Comparison of ENCODE assay signal across 17 cellular contexts in the genomic region with DNA sequence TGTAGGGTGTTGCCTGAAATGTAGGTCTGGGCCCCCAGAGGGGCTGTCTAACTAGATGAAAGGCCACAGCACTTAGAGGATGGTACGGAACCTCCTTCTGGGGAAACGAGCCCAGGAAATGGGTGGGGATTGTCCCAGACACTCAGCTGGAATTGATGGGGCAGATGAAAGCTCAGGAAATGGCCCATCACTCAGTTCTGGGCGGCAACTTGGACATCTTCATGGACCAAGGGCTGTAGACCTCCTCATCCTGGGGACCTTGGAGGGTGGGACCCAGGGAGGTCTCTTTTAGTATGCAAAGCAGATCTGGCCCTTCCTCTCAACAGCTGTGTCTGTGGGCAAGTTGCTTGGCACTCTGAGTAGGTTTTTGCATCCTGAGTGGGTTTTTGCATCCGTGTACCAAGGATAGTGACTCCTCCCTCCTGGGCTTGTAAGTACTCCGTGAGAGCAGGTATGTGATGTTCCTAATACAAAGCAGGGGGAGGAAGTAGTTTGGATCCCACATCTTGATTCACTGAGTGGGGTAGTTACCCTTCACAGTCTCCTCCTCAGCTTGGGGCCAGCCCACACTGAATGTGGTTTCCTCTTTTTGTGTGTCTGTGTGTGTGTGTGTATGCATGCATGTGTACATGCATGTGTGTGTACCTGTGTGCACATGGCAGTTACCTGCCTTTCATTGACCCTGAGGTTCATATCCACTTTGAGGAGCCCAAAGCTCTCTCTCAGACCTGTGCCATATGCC.
"Had no signal": no experiment of that assay in that cellular context is flagged by ENCODE, and none has a peak within 500 bp of the region (broad histone marks: within the 10 kb centered on the region; RNA-seq: fewer than 3 reads in every experiment).

No MANE protein-coding gene starts in this region.

- H3K4me3 Mint-ChIP-seq: activated CD4-positive, alpha-beta T cell treated with anti-CD3 and anti-CD28 coated beads, Interleukin-2, amount 10 ng/mL, durations not matched to agents 7 days and 5 days; activated naive CD8-positive, alpha-beta T cell treated with anti-CD3 and anti-CD28 coated beads, Interleukin-2, amount 50 U/mL, for 24 hours had no signal

- H3K27ac ChIP-seq: colonic mucosa, left lung, prostate gland, spleen, upper lobe of left lung had no signal

- ATAC-seq: activated naive CD8-positive, alpha-beta T cell treated with anti-CD3 and anti-CD28 coated beads, Interleukin-2, amount 50 U/mL, for 24 hours; left lung; natural killer cell treated with Interleukin-12 subunit alpha and Interleukin-12 subunit beta and Interleukin-15 and Interleukin-18, amount 100 ng/mL, for 72 hours; sciatic nerve had no signal

- FAIRE-seq: frontal cortex, keratinocyte had no signal

- H3K9me3 Mint-ChIP-seq: activated naive CD8-positive, alpha-beta T cell treated with anti-CD3 and anti-CD28 coated beads, Interleukin-2, amount 50 U/mL, for 24 hours had no signal

- H3K9me3 ChIP-seq: colonic mucosa, left lung, prostate gland, upper lobe of left lung had no signal

- H3K4me1 ChIP-seq: colonic mucosa, left lung, upper lobe of left lung had no signal

- H3K36me3 ChIP-seq: colonic mucosa, left lung, prostate gland, spleen, upper lobe of left lung had no signal

- DNase-seq: activated CD4-positive, alpha-beta T cell treated with anti-CD3 and anti-CD28 coated beads, Interleukin-2, amount 10 ng/mL, durations not matched to agents 7 days and 5 days; activated naive CD8-positive, alpha-beta T cell treated with anti-CD3 and anti-CD28 coated beads, Interleukin-2, amount 50 U/mL, for 24 hours; caudate nucleus; colonic mucosa; effector CD8-positive, alpha-beta T cell; left lung; spleen; stimulated activated CD4-positive, alpha-beta T cell treated with anti-CD3 and anti-CD28 coated beads, Interleukin-1b, Interleukin-23, amount 100 ng/mL, for 48 hours; stimulated activated naive CD4-positive, alpha-beta T cell; SW 1271; T1000; upper lobe of left lung had no signal

- H3K4me3 ChIP-seq: colonic mucosa, left lung, prostate gland, spleen, upper lobe of left lung had no signal

- H3K27me3 ChIP-seq: colonic mucosa, upper lobe of left lung had no signal

- H3K27ac Mint-ChIP-seq: activated naive CD8-positive, alpha-beta T cell treated with anti-CD3 and anti-CD28 coated beads, Interleukin-2, amount 50 U/mL, for 24 hours had no signal
